In the genomic region with DNA sequence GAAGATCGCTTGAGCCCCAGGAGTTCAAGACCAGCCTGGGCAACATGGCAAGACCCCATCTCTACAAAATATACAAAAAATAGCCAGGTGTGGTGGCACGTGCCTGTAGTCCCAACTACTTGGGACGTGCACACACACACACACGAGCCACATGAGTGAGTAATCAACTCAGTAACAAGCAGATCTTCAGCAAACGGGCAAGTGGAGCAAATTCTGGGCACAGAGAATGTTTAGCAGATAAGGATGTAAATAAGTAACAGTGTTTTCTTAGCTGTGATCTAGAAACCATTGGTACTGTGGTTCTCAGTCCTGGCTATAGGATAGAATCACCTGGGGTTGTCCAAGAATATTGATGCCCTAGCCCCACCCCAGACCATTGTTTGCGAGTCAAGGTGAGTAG, we compare ENCODE assay signal across 20 cellular contexts.
"Had no signal": no experiment of that assay in that cellular context is flagged by ENCODE, and none has a peak within 500 bp of the region (broad histone marks: within the 10 kb centered on the region; RNA-seq: fewer than 3 reads in every experiment).

No MANE protein-coding gene starts in this region.

- H3K36me3 ChIP-seq: cardiac muscle cell, right atrium auricular region, thoracic aorta, vagina had no signal

- H3K4me3 Mint-ChIP-seq: activated CD4-positive, alpha-beta T cell treated with anti-CD3 and anti-CD28 coated beads, Interleukin-2, amount 10 ng/mL, durations not matched to agents 7 days and 5 days; activated naive CD8-positive, alpha-beta T cell treated with anti-CD3 and anti-CD28 coated beads for 36 hours; natural killer cell; T-helper 2 cell treated with Interferon-gamma antibody and Interleukin-4, amounts not matched to agents 5 μg/mL and 100 μg/mL, for 36 hours; type B pancreatic cell had no signal

- H3K27me3 Mint-ChIP-seq: activated CD4-positive, alpha-beta T cell treated with anti-CD3 and anti-CD28 coated beads, Interleukin-2, amount 10 ng/mL, durations not matched to agents 7 days and 5 days; activated naive CD8-positive, alpha-beta T cell treated with anti-CD3 and anti-CD28 coated beads for 36 hours had no signal

- H3K27ac ChIP-seq: cardiac muscle cell, left lung, right atrium auricular region, stomach, thoracic aorta, vagina, VCaP had no signal

- H3K4me3 ChIP-seq: cardiac muscle cell, left lung, lung, right atrium auricular region, stomach, thoracic aorta, vagina had no signal

- H3K9me3 ChIP-seq: left lung, right atrium auricular region, stomach, thoracic aorta, vagina had no signal

- H3K27me3 ChIP-seq: cardiac muscle cell, left lung, right atrium auricular region, stomach, vagina had no signal

- H3K36me3 Mint-ChIP-seq: natural killer cell had no signal

- ATAC-seq: activated CD4-positive, CD25-positive, alpha-beta regulatory T cell treated with anti-CD3 and anti-CD28 coated beads, Interleukin-2, amount 50 U/mL, for 24 hours; left lung; natural killer cell had no signal

- H3K27ac Mint-ChIP-seq: activated CD4-positive, alpha-beta T cell treated with anti-CD3 and anti-CD28 coated beads, Interleukin-2, amount 10 ng/mL, durations not matched to agents 7 days and 5 days; activated naive CD8-positive, alpha-beta T cell treated with anti-CD3 and anti-CD28 coated beads for 36 hours; natural killer cell; progenitor cell of endocrine pancreas; T-helper 2 cell treated with Interferon-gamma antibody and Interleukin-4, amounts not matched to agents 5 μg/mL and 100 μg/mL, for 36 hours; type B pancreatic cell had no signal

- DNase-seq: activated CD4-positive, alpha-beta T cell treated with anti-CD3 and anti-CD28 coated beads, Interleukin-2, amount 10 ng/mL, durations not matched to agents 7 days and 5 days; activated gamma-delta T cell treated with Interleukin-2 at 50 U/mL for 16 hours; activated naive CD8-positive, alpha-beta T cell treated with anti-CD3 and anti-CD28 coated beads for 36 hours; activated T-cell treated with anti-CD3 and anti-CD28 coated beads, Interleukin-2, amount 50 U/mL, for 1 hour; amniotic stem cell; effector CD4-positive, alpha-beta T cell; left lung; natural killer cell; stimulated activated CD4-positive, alpha-beta T cell treated with anti-CD3 and anti-CD28 coated beads, Interleukin-4, amount 100 ng/mL, for 4 hours; stomach had no signal

- H3K9me3 Mint-ChIP-seq: activated naive CD8-positive, alpha-beta T cell treated with anti-CD3 and anti-CD28 coated beads for 36 hours; natural killer cell; T-helper 2 cell treated with Interferon-gamma antibody and Interleukin-4, amounts not matched to agents 5 μg/mL and 100 μg/mL, for 36 hours; type B pancreatic cell had no signal
